In the genomic region with DNA sequence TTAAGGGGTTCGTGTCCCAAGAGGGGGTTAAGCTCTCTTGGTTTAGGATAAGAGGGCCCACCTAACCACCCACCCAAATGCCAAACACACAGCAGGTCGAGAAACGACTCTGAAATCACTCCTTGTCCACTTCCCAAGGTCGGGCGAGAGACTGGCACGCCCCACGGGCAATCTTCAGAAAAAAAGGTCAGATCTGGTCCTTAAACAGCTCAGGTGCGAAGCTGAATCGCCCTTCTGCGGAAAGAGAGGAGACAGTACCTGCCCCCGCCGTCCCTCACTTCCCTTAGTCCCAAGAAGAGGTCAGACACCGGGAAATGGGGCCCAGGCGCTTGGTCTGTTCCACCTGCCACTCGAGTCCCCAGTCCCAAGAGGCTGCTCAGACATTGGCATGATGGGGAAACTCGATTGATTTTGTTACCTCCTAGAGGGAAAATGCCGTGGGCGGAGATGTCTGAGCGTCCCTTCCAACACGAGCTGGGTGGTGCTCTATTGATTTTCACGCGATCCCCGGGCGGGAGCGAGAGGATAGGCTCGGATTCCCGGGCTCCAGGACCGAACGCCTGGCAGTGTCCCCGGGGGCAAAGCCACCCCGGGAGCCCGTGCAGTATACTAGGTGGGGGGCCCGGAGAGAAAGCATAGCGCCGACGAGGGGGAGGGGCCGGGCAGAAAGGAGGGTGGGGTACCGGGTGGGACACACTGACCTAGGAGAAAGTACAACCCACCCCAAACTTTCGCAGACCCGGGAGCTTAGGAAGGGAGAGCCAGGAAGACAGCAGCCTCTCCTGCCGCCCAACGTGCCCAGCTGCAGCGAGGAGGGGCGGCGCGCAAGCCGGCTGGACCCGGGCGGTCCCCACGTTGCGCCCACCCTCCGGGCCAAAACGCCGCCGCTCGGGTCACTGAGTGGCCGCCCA, we compare ENCODE assay signal across 8 cellular contexts. TPM values are rescaled to one million over a fixed set of nuclear protein-coding genes. Genes with fewer than 3 reads are reported as not detected.
DNase-seq lines count a peak whose midpoint lies in the region; ATAC-seq, FAIRE-seq and TF ChIP-seq lines count a peak whose summit lies in the region.

No MANE protein-coding gene starts in this region.

- peaks cover 9% of the 10 kb centered on the region; the same call in 1 of the 2 replicates for H4K20me1 ChIP-seq in K562 (replicated peaks; ENCODE audit: control insufficient read depth, insufficient read depth, low read length)

- no peaks in the 10 kb centered on the region for H3K9me3 ChIP-seq in K562 (replicated peaks; ENCODE audit: control insufficient read depth, insufficient read depth, low read depth, low read length)

- no peak overlapping the region for H3K27ac ChIP-seq in K562 (ENCODE audit: extremely low read depth, low read depth, low read length)

- H2AFZ ChIP-seq in K562 (ENCODE audit: low read depth, low read length), result peak overlapping the region; percentile 75

- peaks cover 33% of the 10 kb centered on the region for H3K4me1 Mint-ChIP-seq in stimulated activated naive CD8-positive, alpha-beta T cell treated with anti-CD3 and anti-CD28 coated beads, Interleukin-15, amount 100 ng/mL, for 72 hours

- TF ChIP-seq EP300 in K562 (IDR thresholded peaks at IDR 0.05; ENCODE audit: low read length), result no peak

- BruUV-seq in K562 (replicated peaks; lab: Mats Ljungman, UMichigan), result no TSS peak

- FAIRE-seq in K562 (lab: Jason Lieb, UNC), result no peak

- H3K36me3 ChIP-seq in K562 (ENCODE audit: control insufficient read depth, insufficient read depth, low read length), result no peaks in the 10 kb centered on the region

- POLR2A ChIA-PET in K562 (lab: Yijun Ruan, JAX), result interaction anchor here (1.1 kb wide), 1 partner anchor 14 kb away, joined by 3 read pairs; no protein-coding TSS in a partner anchor

- peak overlapping the region; percentile 34 for H3K4me3 ChIP-seq in K562

- peaks cover 9 to 37% of the 10 kb centered on the region in 2 experiments for H3K27me3 ChIP-seq in K562 (ENCODE audit: control insufficient read depth in 2 of 2, insufficient read depth in 2 of 2, low read length in 2 of 2)

- peaks cover 18 to 29% of the 10 kb centered on the region in 2 experiments; a peak in 4 of 5 replicates for H3K4me1 ChIP-seq in K562 (replicated peaks in 1 of 2; ENCODE audit: control insufficient read depth in 2 of 2, insufficient read depth in 2 of 2, low read length in 2 of 2)

- peak overlapping the region in 1 of 2 experiments; percentile 90; a peak in 3 of 4 replicates for H3K9ac ChIP-seq in K562 (ENCODE audit: insufficient read depth in 1 of 2, low read depth in 2 of 2, low read length in 2 of 2)

- H3K4me3 Mint-ChIP-seq in stimulated activated naive CD8-positive, alpha-beta T cell treated with anti-CD3 and anti-CD28 coated beads, Interleukin-15, amount 100 ng/mL, for 72 hours, result peak overlapping the region; percentile 83 to 85

- ATAC-seq in K562, result peak; percentile 4; the same call in 2 of the 3 replicates
- peak; percentile 48 for ATAC-seq in stimulated activated naive CD8-positive, alpha-beta T cell treated with anti-CD3 and anti-CD28 coated beads, Interleukin-15, amount 100 ng/mL, for 72 hours
- ATAC-seq in GM18511 (IDR thresholded peaks at IDR 0.05; ENCODE audit: unreplicated experiment), result no peak

- H3K9me3 Mint-ChIP-seq in stimulated activated naive CD8-positive, alpha-beta T cell treated with anti-CD3 and anti-CD28 coated beads, Interleukin-15, amount 100 ng/mL, for 72 hours, result no peaks in the 10 kb centered on the region

- H3K79me2 ChIP-seq in K562 (ENCODE audit: control insufficient read depth, insufficient read depth, low read length), result no peaks in the 10 kb centered on the region

- WGBS in K562 (ENCODE audit: insufficient coverage, low coverage, missing lambda C conversion rate), result 3% methylated on average over 41 of the region's 57 CpGs

- peak overlapping the region; percentile 72 for H3K4me2 ChIP-seq in K562 (ENCODE audit: insufficient read depth, low read length)

- peak overlapping the region in 1 of 2 donors; percentile 68 for H3K27ac Mint-ChIP-seq in stimulated activated naive CD8-positive, alpha-beta T cell treated with anti-CD3 and anti-CD28 coated beads, Interleukin-15, amount 100 ng/mL, for 72 hours

- peak; percentile 51 for DNase-seq in NCI-H82 (lab: John Stamatoyannopoulos, UW)
- DNase-seq in NCI-H82 treated with DMSO at 0.1 percent for 48 hours (lab: John Stamatoyannopoulos, UW; ENCODE audit: unreplicated experiment), result no peak
- DNase-seq in NCI-H146 (lab: John Stamatoyannopoulos, UW), result peak; percentile 86
- DNase-seq in K562 (ENCODE audit: extremely low read depth in 1 of 4, low spot score in 3 of 4), result peak in 1 of 4 experiments; percentile 20
- DNase-seq in islet precursor cell, result peak; percentile 54
- peak; percentile 11 to 12 for DNase-seq in stimulated activated naive CD8-positive, alpha-beta T cell treated with anti-CD3 and anti-CD28 coated beads, Interleukin-15, amount 100 ng/mL, for 72 hours
- no peak for DNase-seq in H4 (ENCODE audit: low spot score)

- no peaks in the 10 kb centered on the region for H3K9me1 ChIP-seq in K562 (ENCODE audit: control insufficient read depth, insufficient read depth, low read length)

- no peak for TF ChIP-seq RAD21 in K562 (CRISPR knock-in tag; conservative IDR thresholded peaks at IDR 0.05 in 1 of 2, IDR thresholded peaks at IDR 0.05 in 1 of 2)

- peaks cover 66% of the 10 kb centered on the region for H3K27me3 Mint-ChIP-seq in stimulated activated naive CD8-positive, alpha-beta T cell treated with anti-CD3 and anti-CD28 coated beads, Interleukin-15, amount 100 ng/mL, for 72 hours

- TF ChIP-seq CTCF in K562 (IDR thresholded peaks at IDR 0.05 in 2 of 3, conservative IDR thresholded peaks at IDR 0.05 in 1 of 3; ENCODE audit: insufficient read depth in 2 of 3, low read depth in 1 of 3, low read length in 3 of 3), result no peak

- CTCF ChIA-PET in K562 (lab: Yijun Ruan, JAX; ENCODE audit: low intra/inter-chr PET ratio), result interaction anchor here (0.7 to 3.6 kb wide), 6 partner anchors 117 to 695 kb away, joined by 3 to 27 read pairs (median 5); no protein-coding TSS in a partner anchor

- TF ChIP-seq POLR2A in K562 (conservative IDR thresholded peaks at IDR 0.05), result no peak

- in situ Hi-C loops in K562 (cut with MboI), result loop anchor here (5.0 kb wide), 1 partner anchor 660 kb away; no protein-coding TSS in a partner anchor

- intact Hi-C loops in K562 (cut with micrococcal nuclease), result loop anchor here (2.0 to 10.0 kb wide), 8 partner anchors 39 to 957 kb away; no protein-coding TSS in a partner anchor

TF ChIP-seq in K562, 482 proteins besides CTCF, POLR2A, EP300 and RAD21 (continues in another document):
- TF ChIP-seq FOXA1 (IDR thresholded peaks at IDR 0.05; ENCODE audit: borderline replicate concordance) (no peak), ZNF699 (CRISPR knock-in tag; IDR thresholded peaks at IDR 0.05; ENCODE audit: insufficient replicate concordance) (no peak), EGR1 (conservative IDR thresholded peaks at IDR 0.05) (peak; percentile 29), ZNF766 (CRISPR knock-in tag; conservative IDR thresholded peaks at IDR 0.05) (no peak), MYC (IDR thresholded peaks at IDR 0.05; ENCODE audit: low read depth, low read length) (no peak), MYC (CRISPR knock-in tag; IDR thresholded peaks at IDR 0.05; ENCODE audit: borderline replicate concordance, low read depth) (no peak), HNRNPLL (IDR thresholded peaks at IDR 0.05; ENCODE audit: low read depth, low read length, poor library complexity, severe bottlenecking) (peak; percentile 45), U2AF1 (optimal IDR thresholded peaks at IDR 0.05; ENCODE audit: low read depth, low read length) (no peak), TBL1XR1 (IDR thresholded peaks at IDR 0.05; ENCODE audit: low read length in 2 of 2) (no peak), BRF1 (IDR thresholded peaks at IDR 0.05; ENCODE audit: borderline replicate concordance, extremely low read depth, insufficient read length) (no peak), ZNF184 (CRISPR knock-in tag; IDR thresholded peaks at IDR 0.05) (no peak), ZNF23 (CRISPR knock-in tag; IDR thresholded peaks at IDR 0.05) (no peak), ZNF217 (CRISPR knock-in tag; IDR thresholded peaks at IDR 0.05) (no peak), TARDBP (IDR thresholded peaks at IDR 0.05) (no peak), ZNF354B (CRISPR knock-in tag; IDR thresholded peaks at IDR 0.05) (no peak), FIP1L1 (IDR thresholded peaks at IDR 0.05; ENCODE audit: low read depth, low read length, poor library complexity, severe bottlenecking) (peak; percentile 4)
- TF ChIP-seq, protein P1, sequence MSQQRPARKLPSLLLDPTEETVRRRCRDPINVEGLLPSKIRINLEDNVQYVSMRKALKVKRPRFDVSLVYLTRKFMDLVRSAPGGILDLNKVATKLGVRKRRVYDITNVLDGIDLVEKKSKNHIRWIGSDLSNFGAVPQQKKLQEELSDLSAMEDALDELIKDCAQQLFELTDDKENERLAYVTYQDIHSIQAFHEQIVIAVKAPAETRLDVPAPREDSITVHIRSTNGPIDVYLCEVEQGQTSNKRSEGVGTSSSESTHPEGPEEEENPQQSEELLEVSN (IDR thresholded peaks at IDR 0.05; ENCODE audit: borderline replicate concordance in 1 of 2, extremely low read depth in 1 of 2, insufficient read depth in 1 of 2, insufficient read length in 1 of 2, low read depth in 1 of 2, low read length in 1 of 2, poor library complexity in 1 of 2, severe bottlenecking in 1 of 2), result peak in 1 of 2 experiments; percentile 16

RNA-seq across cellular contexts. Expression of a gene that starts 1.1 kb away (rescaled TPM):
- total RNA-seq in K562 (2011; cell fraction: chromatin; rRNA removed; ENCODE audit: low replicate concordance), result 0.23 TPM in 1 of 2 replicates, not detected in the other
- 0.13 TPM in 1 of 2 replicates, not detected in the other for total RNA-seq in K562 (2011; cell fraction: nucleolus; rRNA removed)
- total RNA-seq in K562 (2011; cell fraction: nucleoplasm; rRNA removed), result 0.15 TPM in 1 of 2 replicates, not detected in the other
- total RNA-seq in K562 (2014; rRNA removed) (0.29 and 0.36 TPM in 2 replicates), K562 (2014; rRNA removed; fragmentation: Illumina TruSeq; extraction: Trizol) (0.58 and 0.80 TPM in 2 replicates), K562 (2015; rRNA removed; fragmentation: Illumina TruSeq; extraction: Trizol) (0.83 and 0.91 TPM in 2 replicates), K562 (2021) (0.55 and 0.58 TPM in 2 replicates)
- polyA plus RNA-seq in K562 (2011; rRNA removed) (0.08 and 0.61 TPM in 2 replicates), K562 (2014; fragmentation: Illumina TruSeq; extraction: Trizol) (0.44 and 0.62 TPM in 2 replicates), K562 (2014; fragmentation: Nextera tagmentation; extraction: Ambion mirVana) (under 1 TPM; 0.15 to 0.22 TPM), K562 (2014; rRNA removed) (0.20 and 0.30 TPM in 2 replicates)
- 0.06 and 0.18 TPM in 2 replicates for polyA plus RNA-seq in K562 (2011; cell fraction: cytosol; rRNA removed)
- 0.14 and 0.33 TPM in 2 replicates for polyA plus RNA-seq in K562 (2011; cell fraction: nucleus; rRNA removed)
- polyA plus RNA-seq in K562 (2012), result 0.39 and 0.57 TPM in 2 replicates
- polyA minus RNA-seq in K562 (2011; rRNA and poly(A)+ RNA removed), result 0.06 and 0.39 TPM in 2 replicates
- 0.29 TPM in 1 of 2 replicates, not detected in the other for polyA minus RNA-seq in K562 (2011; cell fraction: cytosol; rRNA and poly(A)+ RNA removed)
- polyA minus RNA-seq in K562 (2011; cell fraction: nucleus; rRNA and poly(A)+ RNA removed), result 0.40 TPM in 1 of 2 replicates, not detected in the other
- total RNA-seq in H4 (2014; rRNA removed; shearing (Covaris generic)), result 0.84 and 2.1 TPM in 2 replicates

Comparison
In these comparisons a context has a peak if more than half of its experiments do, and no peak if none do; other contexts are left out.
1. DNase-seq: peak in NCI-H82 (single experiment), NCI-H146 (single experiment), islet precursor cell (single experiment) and stimulated activated naive CD8-positive, alpha-beta T cell treated with anti-CD3 and anti-CD28 coated beads, Interleukin-15, amount 100 ng/mL, for 72 hours (2 of 2); none in NCI-H82 treated with DMSO at 0.1 percent for 48 hours (single experiment) and H4 (single experiment).